Comparison of ENCODE assay signal across 25 cellular contexts in the genomic region with DNA sequence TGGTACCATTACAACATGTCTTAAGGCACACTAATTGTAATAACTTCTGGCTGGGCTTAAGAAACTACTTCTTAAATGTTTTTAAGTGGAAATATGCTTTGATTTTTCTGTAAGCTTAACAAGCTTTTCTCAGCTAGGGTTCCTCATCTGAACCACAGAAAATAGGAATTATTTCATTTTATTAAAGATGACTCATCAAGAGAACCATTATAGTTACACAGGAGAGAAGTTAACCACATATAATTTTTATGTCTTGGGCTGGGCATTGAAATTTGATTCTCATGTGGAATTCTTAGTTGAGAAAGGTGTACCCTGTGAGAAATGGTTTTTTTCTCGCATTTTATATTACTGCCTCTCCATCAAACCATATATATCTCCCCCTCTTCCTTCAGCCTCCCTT.
DNase-seq lines count a peak whose midpoint lies in the region; ATAC-seq, FAIRE-seq and TF ChIP-seq lines count a peak whose summit lies in the region.
"Had no signal": no experiment of that assay in that cellular context is flagged by ENCODE, and none has a peak within 500 bp of the region (broad histone marks: within the 10 kb centered on the region; RNA-seq: fewer than 3 reads in every experiment).

No MANE protein-coding gene starts in this region.

- 77 to 91% methylated on average over 1 of the region's 1 CpG for WGBS in heart right ventricle, 2 donors
- 94% methylated on average over 1 of the region's 1 CpG for WGBS in SK-N-SH (ENCODE audit: low lambda C conversion rate)

- no peak overlapping the region for H3K9ac ChIP-seq in SK-N-SH
- no peak overlapping the region for H3K9ac ChIP-seq in fibroblast of lung (ENCODE audit: insufficient read depth, low read length)

- TF ChIP-seq CTCF in left ventricle myocardium inferior (IDR thresholded peaks at IDR 0.05; ENCODE audit: borderline replicate concordance), result no peak
- no peak for TF ChIP-seq CTCF in heart right ventricle (IDR thresholded peaks at IDR 0.05)
- TF ChIP-seq CTCF in SK-N-SH (IDR thresholded peaks at IDR 0.05), result no peak
- TF ChIP-seq CTCF in fibroblast of lung (conservative IDR thresholded peaks at IDR 0.05 in 1 of 2, IDR thresholded peaks at IDR 0.05 in 1 of 2; ENCODE audit: low read depth in 1 of 2, low read length in 2 of 2), result no peak

- H3K27ac Mint-ChIP-seq in T-helper 17 cell, result no peak overlapping the region
- H3K27ac Mint-ChIP-seq: dendritic cell treated with granulocyte-macrophage colony-stimulating factor and Interleukin-4, amounts not matched to agents 40 ng/mL and 50 ng/mL, for 4 days; IgD-negative memory B cell had no signal

- intact Hi-C loops in left ventricle myocardium inferior (cut with micrococcal nuclease) (no loop called here), heart right ventricle (cut with DNase I) (no loop called here)

- TF ChIP-seq EP300 in SK-N-SH (IDR thresholded peaks at IDR 0.05; ENCODE audit: borderline replicate concordance in 1 of 2, low read depth in 1 of 2, low read length in 1 of 2), result no peak

- CTCF ChIA-PET in SK-N-SH (lab: Yijun Ruan, JAX), result no interaction called here

- peaks cover 3% of the 10 kb centered on the region for H3F3A ChIP-seq in SK-N-SH (replicated peaks; ENCODE audit: insufficient read depth)

- peaks cover 100% of the 10 kb centered on the region for H3K4me1 ChIP-seq in left ventricle myocardium inferior
- peaks cover 5 to 100% (median 97%) of the 10 kb centered on the region in 9 donors for H3K4me1 ChIP-seq in heart right ventricle
- no peaks in the 10 kb centered on the region; a peak in 2 of 4 replicates for H3K4me1 ChIP-seq in SK-N-SH (ENCODE audit: control insufficient read depth in 1 of 2, insufficient read depth in 2 of 2, low read depth in 1 of 2, low read length in 1 of 2)
- H3K4me1 ChIP-seq in fibroblast of lung (ENCODE audit: control insufficient read depth, extremely low read depth, insufficient read depth, low read length), result peaks cover 6% of the 10 kb centered on the region

- H3K36me3 ChIP-seq in left ventricle myocardium inferior (no peaks in the 10 kb centered on the region), heart right ventricle (peaks cover 0 to 4% (median 0%) of the 10 kb centered on the region in 9 donors), SK-N-SH (replicated peaks in 1 of 2; ENCODE audit: control insufficient read depth in 1 of 2, insufficient read depth in 2 of 2, low read length in 1 of 2) (no peaks in the 10 kb centered on the region), fibroblast of lung (ENCODE audit: control insufficient read depth, insufficient read depth, low read length) (no peaks in the 10 kb centered on the region)
- H3K36me3 ChIP-seq: lower lobe of right lung, upper lobe of right lung had no signal

- no peak for FAIRE-seq in urothelium cell line (lab: Jason Lieb, UNC)
- FAIRE-seq: A204.1, TTC549 had no signal

- H3K79me2 ChIP-seq in SK-N-SH (ENCODE audit: insufficient read depth), result peaks cover 100% of the 10 kb centered on the region
- peaks cover 95% of the 10 kb centered on the region for H3K79me2 ChIP-seq in fibroblast of lung (ENCODE audit: control insufficient read depth, insufficient read depth, low read length)

- H3K4me2 ChIP-seq in SK-N-SH (no peak overlapping the region), fibroblast of lung (ENCODE audit: extremely low read depth, insufficient read depth, low read length) (no peak overlapping the region)

- no peak overlapping the region for H3K4me3 Mint-ChIP-seq in T-helper 17 cell
- H3K4me3 Mint-ChIP-seq: activated CD4-positive, alpha-beta T cell treated with anti-CD3 and anti-CD28 coated beads, Interleukin-2, amount 10 ng/mL, durations not matched to agents 24 days and 14 days; CD8-positive, alpha-beta T cell; dendritic cell treated with granulocyte-macrophage colony-stimulating factor and Interleukin-4, amounts not matched to agents 40 ng/mL and 50 ng/mL, for 4 days had no signal

- no peak overlapping the region for H2AFZ ChIP-seq in SK-N-SH (ENCODE audit: low read depth)
- no peak overlapping the region for H2AFZ ChIP-seq in fibroblast of lung (ENCODE audit: low read length)

- ATAC-seq in heart right ventricle (no peak), T-helper 17 cell (no peak)
- ATAC-seq: CD8-positive, alpha-beta T cell; lower lobe of right lung; naive thymus-derived CD4-positive, alpha-beta T cell; stimulated activated naive CD8-positive, alpha-beta T cell treated with anti-CD3 and anti-CD28 coated beads, Interleukin-15, amount 100 ng/mL, for 72 hours; upper lobe of right lung had no signal

- H3K36me3 Mint-ChIP-seq in T-helper 17 cell (ENCODE audit: low read depth), result no peaks in the 10 kb centered on the region
- H3K36me3 Mint-ChIP-seq: CD8-positive, alpha-beta T cell had no signal

- no peaks in the 10 kb centered on the region for H3K27me3 Mint-ChIP-seq in T-helper 17 cell
- H3K27me3 Mint-ChIP-seq: activated CD4-positive, alpha-beta T cell treated with anti-CD3 and anti-CD28 coated beads, Interleukin-2, amount 10 ng/mL, durations not matched to agents 24 days and 14 days; dendritic cell treated with granulocyte-macrophage colony-stimulating factor and Interleukin-4, amounts not matched to agents 40 ng/mL and 50 ng/mL, for 4 days; IgD-negative memory B cell; naive thymus-derived CD4-positive, alpha-beta T cell; stimulated activated naive CD8-positive, alpha-beta T cell treated with anti-CD3 and anti-CD28 coated beads, Interleukin-15, amount 100 ng/mL, for 72 hours had no signal

- peak overlapping the region; percentile 65 for H3K27ac ChIP-seq in left ventricle myocardium inferior (replicated peaks)
- peak overlapping the region in 3 of 10 donors; percentile 69 to 75 (median 73) for H3K27ac ChIP-seq in heart right ventricle
- H3K27ac ChIP-seq in SK-N-SH (ENCODE audit: low read depth in 2 of 2, low read length in 1 of 2), result peak overlapping the region in 1 of 2 experiments; percentile 27; a peak in 1 of 4 replicates
- H3K27ac ChIP-seq in fibroblast of lung (ENCODE audit: insufficient read depth, low read length), result no peak overlapping the region
- H3K27ac ChIP-seq: lower lobe of right lung, upper lobe of right lung had no signal

- H3K9me2 ChIP-seq in SK-N-SH, result no peaks in the 10 kb centered on the region

- H3K27me3 ChIP-seq in left ventricle myocardium inferior (ENCODE audit: low read depth) (no peaks in the 10 kb centered on the region), heart right ventricle (no peaks in the 10 kb centered on the region), SK-N-SH (ENCODE audit: insufficient read depth) (no peaks in the 10 kb centered on the region), fibroblast of lung (ENCODE audit: control insufficient read depth, insufficient read depth, low read length) (no peaks in the 10 kb centered on the region)
- H3K27me3 ChIP-seq: upper lobe of right lung had no signal

- TF ChIP-seq RAD21 in SK-N-SH (IDR thresholded peaks at IDR 0.05; ENCODE audit: low read length), result no peak

- no peak for DNase-seq in left ventricle myocardium inferior
- no peak for DNase-seq in heart right ventricle
- no peak for DNase-seq in SK-N-SH
- DNase-seq in fibroblast of lung (ENCODE audit: low read depth in 2 of 2), result peak; percentile 21 to 64
- DNase-seq in urothelium cell line (ENCODE audit: low spot score), result peak; percentile 4
- no peak for DNase-seq in SHP77 (lab: John Stamatoyannopoulos, UW)
- no peak for DNase-seq in activated naive CD4-positive, alpha-beta T cell treated with anti-CD3 and anti-CD28 coated beads, Interleukin-2, amount 50 U/mL, for 16 hours
- no peak for DNase-seq in T-helper 17 cell
- DNase-seq: activated CD4-positive, alpha-beta T cell treated with anti-CD3 and anti-CD28 coated beads, Interleukin-2, amount 10 ng/mL, durations not matched to agents 24 days and 14 days; activated CD8-positive, alpha-beta memory T cell treated with anti-CD3 and anti-CD28 coated beads, Interleukin-2, amount 50 U/mL, for 48 hours; aorta; CD8-positive, alpha-beta T cell; DND-41; lower lobe of right lung; naive thymus-derived CD4-positive, alpha-beta T cell; NCI-H2107; NCI-H526 treated with DMSO at 0.1 percent for 48 hours; OCI-M1; retina; stimulated activated naive CD8-positive, alpha-beta T cell treated with anti-CD3 and anti-CD28 coated beads, Interleukin-15, amount 100 ng/mL, for 72 hours; upper lobe of right lung had no signal

- H4K20me1 ChIP-seq in SK-N-SH (ENCODE audit: insufficient read depth) (peaks cover 75% of the 10 kb centered on the region), fibroblast of lung (ENCODE audit: control insufficient read depth, extremely low read depth, insufficient read depth, low read length) (no peaks in the 10 kb centered on the region)

- H3K9me3 ChIP-seq in left ventricle myocardium inferior (replicated peaks) (no peaks in the 10 kb centered on the region), heart right ventricle (no peaks in the 10 kb centered on the region), SK-N-SH (no peaks in the 10 kb centered on the region), fibroblast of lung (ENCODE audit: control insufficient read depth, insufficient read depth, low read depth, low read length) (no peaks in the 10 kb centered on the region), T-helper 17 cell (ENCODE audit: control insufficient read depth, low read length, poor library complexity, severe bottlenecking) (no peaks in the 10 kb centered on the region)
- H3K9me3 ChIP-seq: lower lobe of right lung, upper lobe of right lung had no signal

- H3K4me3 ChIP-seq in left ventricle myocardium inferior (no peak overlapping the region), heart right ventricle (no peak overlapping the region), SK-N-SH (ENCODE audit: low read depth in 2 of 2, low read length in 1 of 2) (no peak overlapping the region), fibroblast of lung (replicated peaks in 1 of 4; ENCODE audit: control extremely low read depth in 1 of 4, insufficient read depth in 1 of 4, low read depth in 3 of 4, low read length in 4 of 4) (no peak overlapping the region)
- H3K4me3 ChIP-seq: lower lobe of right lung, upper lobe of right lung had no signal

- H3K4me1 Mint-ChIP-seq in T-helper 17 cell, result peaks cover 44% of the 10 kb centered on the region

- POLR2A ChIA-PET in SK-N-SH (lab: Yijun Ruan, JAX), result no interaction called here

TF ChIP-seq in SK-N-SH, 30 proteins besides CTCF, POLR2A, EP300 and RAD21:
- TF ChIP-seq JUND (IDR thresholded peaks at IDR 0.05) (peak; percentile 33; the same call in 1 of the 2 replicates), FOSL2 (IDR thresholded peaks at IDR 0.05; ENCODE audit: borderline replicate concordance, low read depth) (peak; percentile 16; the same call in 1 of the 2 replicates)
- TF ChIP-seq, protein P1, sequence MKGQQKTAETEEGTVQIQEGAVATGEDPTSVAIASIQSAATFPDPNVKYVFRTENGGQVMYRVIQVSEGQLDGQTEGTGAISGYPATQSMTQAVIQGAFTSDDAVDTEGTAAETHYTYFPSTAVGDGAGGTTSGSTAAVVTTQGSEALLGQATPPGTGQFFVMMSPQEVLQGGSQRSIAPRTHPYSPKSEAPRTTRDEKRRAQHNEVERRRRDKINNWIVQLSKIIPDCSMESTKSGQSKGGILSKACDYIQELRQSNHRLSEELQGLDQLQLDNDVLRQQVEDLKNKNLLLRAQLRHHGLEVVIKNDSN (IDR thresholded peaks at IDR 0.05; ENCODE audit: borderline replicate concordance, low read depth), result no peak

Comparison
In these comparisons a context has a peak if more than half of its experiments do, and no peak if none do; other contexts are left out.
1. DNase-seq: peak in fibroblast of lung (2 of 2) and urothelium cell line (single experiment); none in left ventricle myocardium inferior (single experiment), heart right ventricle (0 of 2), SK-N-SH (single experiment), SHP77 (0 of 2), activated naive CD4-positive, alpha-beta T cell treated with anti-CD3 and anti-CD28 coated beads, Interleukin-2, amount 50 U/mL, for 16 hours (single experiment) and T-helper 17 cell (0 of 3).